In genomic region chr11:69642549-69642912, GRCh38 we compare ENCODE assay signal across 9 cellular contexts. TPM values are rescaled to one million over a fixed set of nuclear protein-coding genes. Genes with fewer than 3 reads are reported as not detected.
DNase-seq lines count a peak whose midpoint lies in the region; ATAC-seq, FAIRE-seq and TF ChIP-seq lines count a peak whose summit lies in the region.
"Had no signal": no experiment of that assay in that cellular context is flagged by ENCODE, and none has a peak within 500 bp of the region (broad histone marks: within the 10 kb centered on the region; RNA-seq: fewer than 3 reads in every experiment).

No MANE protein-coding gene starts in this region.

- H3K27ac Mint-ChIP-seq in CD8-positive, alpha-beta memory T cell, result no peak overlapping the region

- H3K4me1 Mint-ChIP-seq in CD8-positive, alpha-beta memory T cell, result peaks cover 21 to 36% (median 27%) of the 10 kb centered on the region in 3 donors

- peaks cover 36% of the 10 kb centered on the region for H3K4me1 ChIP-seq in CD8-positive, alpha-beta memory T cell (ENCODE audit: insufficient read depth, low read length)
- H3K4me1 ChIP-seq in OCI-LY1 (ENCODE audit: insufficient read depth, low read length, severe bottlenecking) (no peaks in the 10 kb centered on the region), ascending aorta (peaks cover 14 to 41% of the 10 kb centered on the region in 2 donors), kidney (ENCODE audit: control insufficient read depth in 1 of 2, insufficient read depth in 1 of 2, low read depth in 1 of 2, low read length in 2 of 2) (peaks cover 9 to 19% of the 10 kb centered on the region in 2 donors)

- intact Hi-C loops in ascending aorta (cut with DNase I) (loop anchor here (2.0 to 5.0 kb wide), 5 partner anchors 146 to 800 kb away; partner anchors contain the start of gene CPT1A), kidney (cut with DNase I) (loop anchor here (5.0 kb wide), 1 partner anchor 355 kb away; no protein-coding TSS in a partner anchor), sciatic nerve (cut with DNase I) (loop anchor here (10.0 kb wide), 1 partner anchor 348 kb away; the partner anchor contains the start of gene MYEOV)

- no peak overlapping the region for H2AFZ ChIP-seq in OCI-LY1 (ENCODE audit: low read length)

- no peak for FAIRE-seq in kidney (lab: Jason Lieb, UNC)
- FAIRE-seq: islet of Langerhans had no signal

- H3K9me3 ChIP-seq in CD8-positive, alpha-beta memory T cell (ENCODE audit: low read length), result no peaks in the 10 kb centered on the region
- H3K9me3 ChIP-seq in OCI-LY1 (ENCODE audit: low read length), result no peaks in the 10 kb centered on the region
- H3K9me3 ChIP-seq in ascending aorta, result no peaks in the 10 kb centered on the region
- no peaks in the 10 kb centered on the region for H3K9me3 ChIP-seq in kidney (ENCODE audit: control insufficient read depth in 1 of 2, low read length in 2 of 2)

- POLR2A ChIA-PET in CD8-positive, alpha-beta memory T cell (lab: Charles Lee), result no interaction called here

- no peaks in the 10 kb centered on the region for H3K79me2 ChIP-seq in OCI-LY1 (ENCODE audit: insufficient read depth, low read length)

- CTCF ChIA-PET in CD8-positive, alpha-beta memory T cell (lab: Charles Lee), result interaction anchor here (0.7 to 3.1 kb wide), 10 partner anchors 13 to 1317 kb away, joined by 3 to 28 read pairs (median 4); partner anchors contain the start of gene MYEOV

- no peaks in the 10 kb centered on the region for H3K9me3 Mint-ChIP-seq in CD8-positive, alpha-beta memory T cell

- no peaks in the 10 kb centered on the region for H3K36me3 ChIP-seq in CD8-positive, alpha-beta memory T cell (ENCODE audit: insufficient read depth, low read length)
- H3K36me3 ChIP-seq in OCI-LY1 (ENCODE audit: insufficient read depth, low read length) (no peaks in the 10 kb centered on the region), ascending aorta (peaks cover 0 to 13% of the 10 kb centered on the region in 2 donors), kidney (ENCODE audit: control insufficient read depth in 1 of 2, insufficient read depth in 2 of 2, low read length in 2 of 2) (peaks cover 0 to 13% of the 10 kb centered on the region in 2 donors)

- H4K20me1 ChIP-seq in OCI-LY1 (ENCODE audit: insufficient read depth, low read length), result no peaks in the 10 kb centered on the region

- peaks cover 26 to 30% of the 10 kb centered on the region in 2 donors for H3K27me3 Mint-ChIP-seq in CD8-positive, alpha-beta memory T cell

- H3K9ac ChIP-seq in OCI-LY1 (ENCODE audit: low read length) (no peak overlapping the region), kidney (ENCODE audit: low read length in 2 of 2) (peak overlapping the region in 1 of 2 donors; percentile 75)

- ATAC-seq in sciatic nerve, result no peak

- peak overlapping the region; percentile 19 to 77 (median 60) for H3K4me3 Mint-ChIP-seq in CD8-positive, alpha-beta memory T cell

- peaks cover 27% of the 10 kb centered on the region for H3K27me3 ChIP-seq in CD8-positive, alpha-beta memory T cell (ENCODE audit: insufficient read depth, low read length, poor library complexity, severe bottlenecking)
- H3K27me3 ChIP-seq in OCI-LY1 (ENCODE audit: insufficient read depth, low read length) (no peaks in the 10 kb centered on the region), ascending aorta (no peaks in the 10 kb centered on the region)

- H3K4me3 ChIP-seq in CD8-positive, alpha-beta memory T cell (ENCODE audit: low read length), result peak overlapping the region; percentile 43
- H3K4me3 ChIP-seq in OCI-LY1 (ENCODE audit: low read depth, low read length, poor library complexity, severe bottlenecking), result peak overlapping the region; percentile 45
- peak overlapping the region; percentile 88 for H3K4me3 ChIP-seq in ascending aorta
- peak overlapping the region in 1 of 2 donors; percentile 87 for H3K4me3 ChIP-seq in kidney (ENCODE audit: low read length in 2 of 2)

- H3K9me2 ChIP-seq in OCI-LY1 (ENCODE audit: low read depth, low read length), result no peaks in the 10 kb centered on the region

- no peaks in the 10 kb centered on the region for H3K36me3 Mint-ChIP-seq in CD8-positive, alpha-beta memory T cell

- peak; percentile 18 to 54 (median 29) for DNase-seq in CD8-positive, alpha-beta memory T cell
- DNase-seq in ascending aorta (ENCODE audit: low spot score in 2 of 2) (no peak), kidney (peak; percentile 80), GF-D8 (lab: John Stamatoyannopoulos, UW) (no peak), sciatic nerve (ENCODE audit: low spot score) (no peak), DMS153 treated with DMSO at 0.1 percent for 48 hours (lab: John Stamatoyannopoulos, UW; ENCODE audit: unreplicated experiment) (no peak)
- DNase-seq in stimulated activated CD8-positive, alpha-beta memory T cell treated with anti-CD3 and anti-CD28 coated beads, Interleukin-4, amount 100 ng/mL, for 4 hours (ENCODE audit: low read depth in 2 of 2, low spot score in 1 of 2), result peak; percentile 38 to 44

- no peaks in the 10 kb centered on the region for H3F3A ChIP-seq in OCI-LY1 (ENCODE audit: insufficient read depth, low read length)

- H3K4me2 ChIP-seq in OCI-LY1 (ENCODE audit: low read length), result peak overlapping the region; percentile 65; the same call in 1 of the 2 replicates

- H3K27ac ChIP-seq in CD8-positive, alpha-beta memory T cell (ENCODE audit: low read depth, low read length), result no peak overlapping the region
- no peak overlapping the region for H3K27ac ChIP-seq in OCI-LY1 (ENCODE audit: low read depth, low read length, poor library complexity, severe bottlenecking)
- peak overlapping the region; percentile 77 to 84 for H3K27ac ChIP-seq in ascending aorta
- H3K27ac ChIP-seq in kidney (ENCODE audit: low read depth in 2 of 2, low read length in 2 of 2), result peak overlapping the region; percentile 77 to 85

- TF ChIP-seq CTCF in OCI-LY1 (IDR thresholded peaks at IDR 0.05; ENCODE audit: low read length) (no peak), ascending aorta (IDR thresholded peaks at IDR 0.05) (no peak), kidney (IDR thresholded peaks at IDR 0.05; ENCODE audit: borderline replicate concordance, extremely low read depth, insufficient read depth) (no peak)

RNA-seq across cellular contexts. Expression of gene CCND1, which starts 1.6 kb away (rescaled TPM):
- total RNA-seq in CD8-positive, alpha-beta memory T cell, result 1 to 10 TPM; 2.8 to 3.8 TPM
- polyA plus RNA-seq in CD8-positive, alpha-beta memory T cell, result 0.18 TPM
- total RNA-seq in ascending aorta (90.6 TPM), kidney (142 TPM), sciatic nerve (192 TPM)
- 37.6 TPM for polyA plus RNA-seq in kidney (ENCODE audit: insufficient read depth, low read depth, low replicate concordance)

RNA-seq across cellular contexts. Expression of gene LTO1, which starts 32.6 kb away (rescaled TPM):
- total RNA-seq in CD8-positive, alpha-beta memory T cell, result 10 to 100 TPM; 24.8 to 25.0 TPM
- polyA plus RNA-seq in CD8-positive, alpha-beta memory T cell, result 15.8 TPM
- total RNA-seq in ascending aorta (10.2 TPM), kidney (21.9 TPM), sciatic nerve (35.2 TPM)
- 14.6 TPM for polyA plus RNA-seq in kidney (ENCODE audit: insufficient read depth, low read depth, low replicate concordance)

Comparison
In these comparisons a context has a peak if more than half of its experiments do, and no peak if none do; other contexts are left out.
1. DNase-seq: peak in CD8-positive, alpha-beta memory T cell (5 of 5), kidney (single experiment) and stimulated activated CD8-positive, alpha-beta memory T cell treated with anti-CD3 and anti-CD28 coated beads, Interleukin-4, amount 100 ng/mL, for 4 hours (2 of 2); none in ascending aorta (0 of 2), GF-D8 (single experiment), sciatic nerve (single experiment) and DMS153 treated with DMSO at 0.1 percent for 48 hours (single experiment).
2. H3K27ac ChIP-seq: peak in ascending aorta (2 of 2) and kidney (2 of 2); none in CD8-positive, alpha-beta memory T cell (single experiment) and OCI-LY1 (single experiment).
3. RNA of gene CCND1, which starts 1.6 kb away (total RNA-seq): 192 TPM in sciatic nerve (single experiment), 142 TPM in kidney (single experiment) and 90.6 TPM in ascending aorta (single experiment); 2.8 to 3.8 TPM in CD8-positive, alpha-beta memory T cell; every median in the first group is over 10 times any median in the second.